ENCODE assay signal across 8 cellular contexts in the genomic region with DNA sequence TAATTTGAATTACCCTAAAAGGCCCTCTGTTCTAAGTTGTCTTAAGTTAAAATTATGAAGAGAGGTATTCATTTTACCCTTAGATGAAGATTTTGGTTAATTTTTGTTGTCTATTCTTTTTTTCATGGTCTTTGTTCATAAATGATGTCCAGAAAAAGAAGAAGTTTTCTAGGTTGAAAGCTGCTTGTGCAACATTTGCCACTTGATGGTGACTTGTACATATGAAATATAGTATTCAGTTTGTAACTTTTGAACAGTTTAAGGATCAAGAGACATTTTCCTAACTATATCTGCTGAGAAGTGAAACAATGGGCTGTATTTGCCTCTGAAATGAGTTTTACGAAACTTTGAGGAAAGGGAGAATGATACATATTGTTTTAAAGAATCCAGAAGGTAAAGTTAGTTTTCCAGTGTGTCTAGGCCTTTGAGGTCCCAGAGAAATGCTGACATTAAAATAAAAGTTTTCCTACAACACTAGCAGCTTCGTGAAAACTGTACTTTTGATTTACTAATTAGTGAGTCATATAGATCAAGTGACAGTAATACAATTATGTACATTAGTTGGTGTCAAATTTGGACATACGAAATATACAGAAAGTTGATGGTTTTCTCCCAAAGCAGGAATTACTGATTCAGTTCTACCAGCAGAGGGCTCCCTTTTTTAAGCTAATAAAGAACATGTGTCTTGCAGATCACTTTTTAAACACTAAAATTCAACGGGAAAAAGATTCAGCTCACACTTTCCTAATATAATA.
DNase-seq lines count a peak whose midpoint lies in the region; ATAC-seq and TF ChIP-seq lines count a peak whose summit lies in the region.

No MANE protein-coding gene starts in this region.

- H3K36me3 Mint-ChIP-seq in naive thymus-derived CD8-positive, alpha-beta T cell = peaks cover 0 to 45% (median 21%) of the 10 kb centered on the region in 3 donors

- CTCF ChIA-PET in RWPE1 (lab: Yijun Ruan, JAX) = interaction anchor here (0.6 to 2.8 kb wide), 41 partner anchors 8 to 1477 kb away, joined by 3 to 18 read pairs (median 3); no protein-coding TSS in a partner anchor

- peak overlapping the region; percentile 57 to 93 (median 91) for H3K4me3 Mint-ChIP-seq in naive thymus-derived CD8-positive, alpha-beta T cell

- no peaks in the 10 kb centered on the region for H3K27me3 Mint-ChIP-seq in naive thymus-derived CD8-positive, alpha-beta T cell

- no peak overlapping the region for H3K27ac ChIP-seq in RWPE1

- no peak for ATAC-seq in naive thymus-derived CD8-positive, alpha-beta T cell
- ATAC-seq in HG03025 (IDR thresholded peaks at IDR 0.05; ENCODE audit: low FRiP score, unreplicated experiment) (no peak), HG03039 (IDR thresholded peaks at IDR 0.05; ENCODE audit: unreplicated experiment) (no peak)

- H3K27ac Mint-ChIP-seq in naive thymus-derived CD8-positive, alpha-beta T cell = peak overlapping the region; percentile 52 to 97 (median 90)

- TF ChIP-seq CTCF in RWPE1 (conservative IDR thresholded peaks at IDR 0.05; ENCODE audit: low read depth) = peak; percentile 84

- H3K9me3 Mint-ChIP-seq in naive thymus-derived CD8-positive, alpha-beta T cell = no peaks in the 10 kb centered on the region

- DNase-seq in COLO829 (ENCODE audit: low spot score) (peak; percentile 3), H4 (ENCODE audit: low spot score) (peak; percentile 42), RWPE1 (ENCODE audit: low spot score) (peak; percentile 31), dermis blood vessel endothelial cell (peak; percentile 76)
- DNase-seq in naive thymus-derived CD8-positive, alpha-beta T cell = peak in 5 of 10 donors; percentile 9 to 66 (median 63)
- DNase-seq in stimulated activated CD4-positive, alpha-beta T cell treated with anti-CD3 and anti-CD28 coated beads, Interleukin-1b, Interleukin-23, amount 100 ng/mL, for 48 hours = no peak

- POLR2A ChIA-PET in RWPE1 (lab: Yijun Ruan, JAX; ENCODE audit: low non-redundant PET) = no interaction called here
- POLR2A ChIA-PET in naive thymus-derived CD8-positive, alpha-beta T cell (lab: Charles Lee) = interaction anchor here (0.5 to 1.8 kb wide), 2 partner anchors 14 to 70 kb away, joined by 4 to 6 read pairs; partner anchors contain the start of gene PIK3R1

- H3K4me1 Mint-ChIP-seq in naive thymus-derived CD8-positive, alpha-beta T cell = peaks cover 37 to 99% (median 90%) of the 10 kb centered on the region in 4 donors
